ENCODE assay signal across 22 cellular contexts in genomic region chr11:15943418-15944197, GRCh38.
"Had no signal": no experiment of that assay in that cellular context is flagged by ENCODE, and none has a peak within 500 bp of the region (broad histone marks: within the 10 kb centered on the region; RNA-seq: fewer than 3 reads in every experiment).

No MANE protein-coding gene starts in this region.

- H3K4me1 ChIP-seq: colonic mucosa, left ventricle myocardium inferior, upper lobe of left lung had no signal

- H3K9me3 Mint-ChIP-seq: activated CD4-positive, alpha-beta T cell treated with anti-CD3 and anti-CD28 coated beads, Interleukin-2, amount 10 ng/mL, durations not matched to agents 7 days and 5 days had no signal

- H3K27ac Mint-ChIP-seq: activated CD4-positive, alpha-beta T cell treated with anti-CD3 and anti-CD28 coated beads, Interleukin-2, amount 10 ng/mL, durations not matched to agents 7 days and 5 days; activated CD8-positive, alpha-beta memory T cell treated with anti-CD3 and anti-CD28 coated beads, Interleukin-2, amount 10 ng/mL, durations not matched to agents 7 days and 5 days; activated CD8-positive, alpha-beta T cell treated with anti-CD3 and anti-CD28 coated beads for 36 hours; activated naive CD4-positive, alpha-beta T cell treated with anti-CD3 and anti-CD28 coated beads, Interleukin-2, amount 10 ng/mL, durations not matched to agents 7 days and 5 days; mesothelial cell of epicardium; natural killer cell; T-helper 2 cell treated with Interferon-gamma antibody and Interleukin-4, amounts not matched to agents 5 μg/mL and 100 μg/mL, for 36 hours had no signal

- H3K27me3 ChIP-seq: colonic mucosa, heart right ventricle, neutrophil, upper lobe of left lung had no signal

- H3K27ac ChIP-seq: colonic mucosa, heart right ventricle, left ventricle myocardium inferior, neutrophil, parathyroid adenoma, upper lobe of left lung, VCaP had no signal

- H3K79me2 ChIP-seq: parathyroid adenoma had no signal

- H2AFZ ChIP-seq: parathyroid adenoma had no signal

- H3K9me3 ChIP-seq: colonic mucosa, neutrophil had no signal

- H3K4me3 ChIP-seq: colonic mucosa, heart right ventricle, left ventricle myocardium inferior, upper lobe of left lung had no signal

- H3K9ac ChIP-seq: parathyroid adenoma had no signal

- H3K4me3 Mint-ChIP-seq: activated CD4-positive, alpha-beta T cell treated with anti-CD3 and anti-CD28 coated beads, Interleukin-2, amount 10 ng/mL, durations not matched to agents 7 days and 5 days; activated CD8-positive, alpha-beta memory T cell treated with anti-CD3 and anti-CD28 coated beads, Interleukin-2, amount 10 ng/mL, durations not matched to agents 7 days and 5 days; activated CD8-positive, alpha-beta T cell treated with anti-CD3 and anti-CD28 coated beads for 36 hours; activated naive CD4-positive, alpha-beta T cell treated with anti-CD3 and anti-CD28 coated beads, Interleukin-2, amount 10 ng/mL, durations not matched to agents 7 days and 5 days; mesothelial cell of epicardium; natural killer cell; T-helper 2 cell treated with Interferon-gamma antibody and Interleukin-4, amounts not matched to agents 5 μg/mL and 100 μg/mL, for 36 hours had no signal

- H3K36me3 Mint-ChIP-seq: activated CD8-positive, alpha-beta memory T cell treated with anti-CD3 and anti-CD28 coated beads, Interleukin-2, amount 10 ng/mL, durations not matched to agents 7 days and 5 days; activated naive CD4-positive, alpha-beta T cell treated with anti-CD3 and anti-CD28 coated beads, Interleukin-2, amount 10 ng/mL, durations not matched to agents 7 days and 5 days had no signal

- H3K4me1 Mint-ChIP-seq: activated CD4-positive, alpha-beta T cell treated with anti-CD3 and anti-CD28 coated beads, Interleukin-2, amount 10 ng/mL, durations not matched to agents 7 days and 5 days; activated CD8-positive, alpha-beta memory T cell treated with anti-CD3 and anti-CD28 coated beads, Interleukin-2, amount 10 ng/mL, durations not matched to agents 7 days and 5 days; activated naive CD4-positive, alpha-beta T cell treated with anti-CD3 and anti-CD28 coated beads, Interleukin-2, amount 10 ng/mL, durations not matched to agents 7 days and 5 days; mesothelial cell of epicardium; natural killer cell had no signal

- H3K27me3 Mint-ChIP-seq: activated CD4-positive, alpha-beta T cell treated with anti-CD3 and anti-CD28 coated beads, Interleukin-2, amount 10 ng/mL, durations not matched to agents 7 days and 5 days; activated CD8-positive, alpha-beta memory T cell treated with anti-CD3 and anti-CD28 coated beads, Interleukin-2, amount 10 ng/mL, durations not matched to agents 7 days and 5 days; activated naive CD4-positive, alpha-beta T cell treated with anti-CD3 and anti-CD28 coated beads, Interleukin-2, amount 10 ng/mL, durations not matched to agents 7 days and 5 days had no signal

- DNase-seq: activated CD4-positive, alpha-beta T cell treated with anti-CD3 and anti-CD28 coated beads, Interleukin-2, amount 10 ng/mL, durations not matched to agents 7 days and 5 days; activated CD4-positive, CD25-positive, alpha-beta regulatory T cell treated with anti-CD3 and anti-CD28 coated beads, Interleukin-2, amount 50 U/mL, for 72 hours; activated CD8-positive, alpha-beta T cell treated with anti-CD3 and anti-CD28 coated beads for 36 hours; activated effector memory CD4-positive, alpha-beta T cell treated with anti-CD3 and anti-CD28 coated beads, Interleukin-2, amount 50 U/mL, for 16 hours; activated naive CD4-positive, alpha-beta T cell treated with anti-CD3 and anti-CD28 coated beads, Interleukin-2, amount 10 ng/mL, durations not matched to agents 7 days and 5 days; activated T-cell treated with anti-CD3 and anti-CD28 coated beads for 4 hours; colonic mucosa; heart right ventricle; kidney; left ventricle myocardium inferior; natural killer cell; right cardiac atrium; stimulated activated CD4-positive, alpha-beta T cell treated with anti-CD3 and anti-CD28 coated beads, Interleukin-12 subunit alpha, Interleukin-12 subunit beta, amount 100 ng/mL, for 4 hours; stimulated activated CD4-positive, alpha-beta T cell treated with anti-CD3 and anti-CD28 coated beads, Interleukin-4, amount 100 ng/mL, for 4 hours; stimulated activated naive CD8-positive, alpha-beta T cell treated with anti-CD3 and anti-CD28 coated beads, Interleukin-15, Interleukin-2, amounts not matched to agents 100 U/mL and 50 U/mL, for 24 hours; upper lobe of left lung had no signal

- H3K36me3 ChIP-seq: colonic mucosa, heart right ventricle, left ventricle myocardium inferior, neutrophil, upper lobe of left lung had no signal
